1 cellular context compared by ENCODE assay signal in genomic region chr4:25312496-25313193, GRCh38.
TF ChIP-seq lines count a peak whose summit lies in the region.

TSS of gene ZCCHC4 (plus strand) at chr4:25312774. CDS start at chr4:25312810, 36 bp downstream.

TF ChIP-seq in K562, 482 proteins besides CTCF, POLR2A, EP300 and RAD21 (continued from another document and continues in another):
- TF ChIP-seq PRDM10 (IDR thresholded peaks at IDR 0.05; ENCODE audit: partially characterized antibody): peak; percentile 14
- TF ChIP-seq SMARCA4 (IDR thresholded peaks at IDR 0.05): no peak
- TF ChIP-seq ARID4B (CRISPR knock-in tag; IDR thresholded peaks at IDR 0.05): peak; percentile 80
- TF ChIP-seq, protein P1, sequence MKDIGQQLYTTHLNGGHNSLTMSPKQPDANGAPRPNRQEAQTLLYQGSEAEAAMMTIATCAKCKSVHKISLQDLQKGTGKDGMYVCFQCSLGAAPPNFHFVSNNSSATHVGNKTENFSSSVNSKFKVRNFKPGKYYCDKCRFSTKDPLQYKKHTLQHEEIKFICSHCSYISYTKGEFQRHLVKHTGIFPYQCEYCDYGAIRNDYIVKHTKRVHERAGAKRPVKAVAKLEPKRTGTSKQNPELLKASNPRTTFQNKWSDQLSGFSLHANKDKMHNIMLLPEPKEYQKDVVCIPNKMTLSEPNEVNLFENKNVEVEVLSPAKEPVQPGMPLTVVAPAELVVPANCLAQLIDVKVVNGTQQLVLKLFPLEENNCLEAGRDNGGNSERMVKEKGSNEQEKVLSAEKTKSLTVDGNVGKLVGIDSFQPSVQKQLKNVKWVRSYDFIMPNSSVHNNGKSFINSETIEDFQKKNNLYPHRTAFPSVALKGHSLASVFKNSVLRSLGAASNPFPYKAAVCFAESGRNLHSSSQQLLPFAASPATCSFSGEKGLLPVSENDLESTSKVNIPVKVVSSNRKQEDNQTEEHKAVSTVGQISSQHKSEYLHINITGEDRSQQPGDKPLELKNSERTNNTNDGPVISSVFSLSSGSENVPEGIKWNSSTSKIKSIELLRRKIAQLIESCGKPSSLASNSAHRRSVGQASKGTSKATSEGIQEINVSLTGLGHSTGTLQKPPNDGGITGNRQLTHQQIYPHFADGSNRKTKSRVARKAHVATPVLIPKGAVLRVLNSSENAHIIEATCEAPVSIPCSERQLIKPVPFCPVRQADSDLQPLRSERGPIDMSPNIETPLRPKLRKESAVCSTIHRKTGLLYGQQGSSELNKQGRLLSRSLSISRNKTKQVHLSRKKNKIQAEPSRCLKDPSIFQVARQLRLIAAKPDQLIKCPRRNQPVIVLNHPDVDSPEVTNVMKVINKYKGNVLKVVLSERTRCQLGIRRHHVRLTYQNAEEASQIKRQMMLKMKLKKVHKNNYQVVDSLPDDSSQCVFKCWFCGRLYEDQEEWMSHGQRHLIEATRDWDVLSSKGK (CRISPR knock-in tag; IDR thresholded peaks at IDR 0.05): no peak
- TF ChIP-seq YBX1 (IDR thresholded peaks at IDR 0.05): no peak
- TF ChIP-seq BCOR (IDR thresholded peaks at IDR 0.05): no peak
- no peak for TF ChIP-seq ILK (tag; IDR thresholded peaks at IDR 0.05; ENCODE audit: borderline replicate concordance, low read depth)
- TF ChIP-seq ZNF696 (CRISPR knock-in tag; conservative IDR thresholded peaks at IDR 0.05): no peak
- no peak for TF ChIP-seq TFE3 (CRISPR knock-in tag; IDR thresholded peaks at IDR 0.05)
- no peak for TF ChIP-seq PREB (CRISPR knock-in tag; IDR thresholded peaks at IDR 0.05)
- TF ChIP-seq NFE2L1 (tag; IDR thresholded peaks at IDR 0.05; ENCODE audit: borderline replicate concordance, low read depth): no peak
- no peak for TF ChIP-seq BRF1 (IDR thresholded peaks at IDR 0.05; ENCODE audit: borderline replicate concordance, extremely low read depth, insufficient read length)
- no peak for TF ChIP-seq PCBP2 (IDR thresholded peaks at IDR 0.05; ENCODE audit: low read depth, low read length, poor library complexity, severe bottlenecking)
- no peak for TF ChIP-seq MCM7 (IDR thresholded peaks at IDR 0.05)
- TF ChIP-seq KAT2B (IDR thresholded peaks at IDR 0.05; ENCODE audit: low read depth, low read length): peak; percentile 45
- TF ChIP-seq SMC3 (conservative IDR thresholded peaks at IDR 0.05; ENCODE audit: insufficient read depth, low read depth, low read length): peak; percentile 30; the same call in 1 of the 2 replicates
- TF ChIP-seq ATF7 (IDR thresholded peaks at IDR 0.05): peak; percentile 83
- peak; percentile 97 for TF ChIP-seq RBFOX2 (IDR thresholded peaks at IDR 0.05; ENCODE audit: low read depth, low read length)
- no peak for TF ChIP-seq COPS2 (conservative IDR thresholded peaks at IDR 0.05)
- no peak for TF ChIP-seq IFI16 (CRISPR knock-in tag; IDR thresholded peaks at IDR 0.05)
- TF ChIP-seq, protein P2, sequence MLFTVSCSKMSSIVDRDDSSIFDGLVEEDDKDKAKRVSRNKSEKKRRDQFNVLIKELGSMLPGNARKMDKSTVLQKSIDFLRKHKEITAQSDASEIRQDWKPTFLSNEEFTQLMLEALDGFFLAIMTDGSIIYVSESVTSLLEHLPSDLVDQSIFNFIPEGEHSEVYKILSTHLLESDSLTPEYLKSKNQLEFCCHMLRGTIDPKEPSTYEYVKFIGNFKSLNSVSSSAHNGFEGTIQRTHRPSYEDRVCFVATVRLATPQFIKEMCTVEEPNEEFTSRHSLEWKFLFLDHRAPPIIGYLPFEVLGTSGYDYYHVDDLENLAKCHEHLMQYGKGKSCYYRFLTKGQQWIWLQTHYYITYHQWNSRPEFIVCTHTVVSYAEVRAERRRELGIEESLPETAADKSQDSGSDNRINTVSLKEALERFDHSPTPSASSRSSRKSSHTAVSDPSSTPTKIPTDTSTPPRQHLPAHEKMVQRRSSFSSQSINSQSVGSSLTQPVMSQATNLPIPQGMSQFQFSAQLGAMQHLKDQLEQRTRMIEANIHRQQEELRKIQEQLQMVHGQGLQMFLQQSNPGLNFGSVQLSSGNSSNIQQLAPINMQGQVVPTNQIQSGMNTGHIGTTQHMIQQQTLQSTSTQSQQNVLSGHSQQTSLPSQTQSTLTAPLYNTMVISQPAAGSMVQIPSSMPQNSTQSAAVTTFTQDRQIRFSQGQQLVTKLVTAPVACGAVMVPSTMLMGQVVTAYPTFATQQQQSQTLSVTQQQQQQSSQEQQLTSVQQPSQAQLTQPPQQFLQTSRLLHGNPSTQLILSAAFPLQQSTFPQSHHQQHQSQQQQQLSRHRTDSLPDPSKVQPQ (CRISPR knock-in tag; IDR thresholded peaks at IDR 0.05; ENCODE audit: borderline replicate concordance): no peak
- peak; percentile 76 for TF ChIP-seq SOX6 (IDR thresholded peaks at IDR 0.05)
- no peak for TF ChIP-seq ZBTB40 (IDR thresholded peaks at IDR 0.05)
- TF ChIP-seq ZBTB40 (CRISPR knock-in tag; IDR thresholded peaks at IDR 0.05): no peak
